Comparison of ENCODE assay signal across 1 cellular context in the genomic region with DNA sequence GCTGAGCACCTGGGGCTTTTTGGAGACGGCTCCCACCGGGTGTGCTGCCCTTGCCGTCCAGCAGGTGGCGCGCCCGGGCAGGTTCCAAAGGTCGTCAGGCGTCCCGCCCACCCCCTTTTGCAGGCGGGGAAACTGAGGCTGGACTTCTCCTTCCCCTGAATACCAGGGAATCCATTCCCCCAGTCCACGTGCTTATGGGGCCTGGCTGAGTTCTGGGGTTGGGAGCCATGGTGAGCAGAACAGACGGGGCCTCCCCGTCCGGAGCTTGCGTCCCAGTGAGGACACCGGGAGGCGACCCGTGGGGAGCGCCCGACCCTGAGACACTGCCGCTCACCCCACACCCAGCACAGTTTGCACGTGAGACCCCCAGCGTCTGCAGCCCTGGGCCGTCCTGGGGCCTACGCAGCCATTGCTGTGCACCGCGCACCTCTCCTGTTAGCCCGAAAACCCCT.
TF ChIP-seq lines count a peak whose summit lies in the region.

No MANE protein-coding gene starts in this region.

TF ChIP-seq in HepG2, 621 proteins besides CTCF, POLR2A, EP300 and RAD21 (continues in another document):
- TF ChIP-seq, protein P1, sequence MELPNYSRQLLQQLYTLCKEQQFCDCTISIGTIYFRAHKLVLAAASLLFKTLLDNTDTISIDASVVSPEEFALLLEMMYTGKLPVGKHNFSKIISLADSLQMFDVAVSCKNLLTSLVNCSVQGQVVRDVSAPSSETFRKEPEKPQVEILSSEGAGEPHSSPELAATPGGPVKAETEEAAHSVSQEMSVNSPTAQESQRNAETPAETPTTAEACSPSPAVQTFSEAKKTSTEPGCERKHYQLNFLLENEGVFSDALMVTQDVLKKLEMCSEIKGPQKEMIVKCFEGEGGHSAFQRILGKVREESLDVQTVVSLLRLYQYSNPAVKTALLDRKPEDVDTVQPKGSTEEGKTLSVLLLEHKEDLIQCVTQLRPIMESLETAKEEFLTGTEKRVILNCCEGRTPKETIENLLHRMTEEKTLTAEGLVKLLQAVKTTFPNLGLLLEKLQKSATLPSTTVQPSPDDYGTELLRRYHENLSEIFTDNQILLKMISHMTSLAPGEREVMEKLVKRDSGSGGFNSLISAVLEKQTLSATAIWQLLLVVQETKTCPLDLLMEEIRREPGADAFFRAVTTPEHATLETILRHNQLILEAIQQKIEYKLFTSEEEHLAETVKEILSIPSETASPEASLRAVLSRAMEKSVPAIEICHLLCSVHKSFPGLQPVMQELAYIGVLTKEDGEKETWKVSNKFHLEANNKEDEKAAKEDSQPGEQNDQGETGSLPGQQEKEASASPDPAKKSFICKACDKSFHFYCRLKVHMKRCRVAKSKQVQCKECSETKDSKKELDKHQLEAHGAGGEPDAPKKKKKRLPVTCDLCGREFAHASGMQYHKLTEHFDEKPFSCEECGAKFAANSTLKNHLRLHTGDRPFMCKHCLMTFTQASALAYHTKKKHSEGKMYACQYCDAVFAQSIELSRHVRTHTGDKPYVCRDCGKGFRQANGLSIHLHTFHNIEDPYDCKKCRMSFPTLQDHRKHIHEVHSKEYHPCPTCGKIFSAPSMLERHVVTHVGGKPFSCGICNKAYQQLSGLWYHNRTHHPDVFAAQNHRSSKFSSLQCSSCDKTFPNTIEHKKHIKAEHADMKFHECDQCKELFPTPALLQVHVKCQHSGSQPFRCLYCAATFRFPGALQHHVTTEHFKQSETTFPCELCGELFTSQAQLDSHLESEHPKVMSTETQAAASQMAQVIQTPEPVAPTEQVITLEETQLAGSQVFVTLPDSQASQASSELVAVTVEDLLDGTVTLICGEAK (IDR thresholded peaks at IDR 0.05): no peak
- TF ChIP-seq, protein P1 (CRISPR knock-in tag; IDR thresholded peaks at IDR 0.05): peak; percentile 34; the same call in 1 of the 2 replicates
- TF ChIP-seq, protein P2, sequence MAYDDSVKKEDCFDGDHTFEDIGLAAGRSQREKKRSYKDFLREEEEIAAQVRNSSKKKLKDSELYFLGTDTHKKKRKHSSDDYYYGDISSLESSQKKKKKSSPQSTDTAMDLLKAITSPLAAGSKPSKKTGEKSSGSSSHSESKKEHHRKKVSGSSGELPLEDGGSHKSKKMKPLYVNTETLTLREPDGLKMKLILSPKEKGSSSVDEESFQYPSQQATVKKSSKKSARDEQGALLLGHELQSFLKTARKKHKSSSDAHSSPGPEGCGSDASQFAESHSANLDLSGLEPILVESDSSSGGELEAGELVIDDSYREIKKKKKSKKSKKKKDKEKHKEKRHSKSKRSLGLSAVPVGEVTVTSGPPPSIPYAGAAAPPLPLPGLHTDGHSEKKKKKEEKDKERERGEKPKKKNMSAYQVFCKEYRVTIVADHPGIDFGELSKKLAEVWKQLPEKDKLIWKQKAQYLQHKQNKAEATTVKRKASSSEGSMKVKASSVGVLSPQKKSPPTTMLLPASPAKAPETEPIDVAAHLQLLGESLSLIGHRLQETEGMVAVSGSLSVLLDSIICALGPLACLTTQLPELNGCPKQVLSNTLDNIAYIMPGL (CRISPR knock-in tag; IDR thresholded peaks at IDR 0.05; ENCODE audit: borderline replicate concordance in 1 of 2, low read depth in 1 of 2): peak in 1 of 2 experiments; percentile 80; a peak in 2 of 4 replicates
- no peak for TF ChIP-seq ZNF282 (IDR thresholded peaks at IDR 0.05; ENCODE audit: partially characterized antibody)
- no peak for TF ChIP-seq ELF1 (CRISPR knock-in tag; IDR thresholded peaks at IDR 0.05)
- 0 out of 2 replicates have a peak, but pooled peaks have one; percentile 58 for TF ChIP-seq POGZ (CRISPR knock-in tag; IDR thresholded peaks at IDR 0.05)
- TF ChIP-seq MYNN (CRISPR knock-in tag; IDR thresholded peaks at IDR 0.05; ENCODE audit: low read depth): peak; percentile 54; the same call in 1 of the 2 replicates
- TF ChIP-seq PAWR (CRISPR knock-in tag; IDR thresholded peaks at IDR 0.05; ENCODE audit: borderline replicate concordance): 0 out of 2 replicates have a peak, but pooled peaks have one; percentile 42
- TF ChIP-seq ZNF34 (CRISPR knock-in tag; IDR thresholded peaks at IDR 0.05; ENCODE audit: borderline replicate concordance): 0 out of 2 replicates have a peak, but pooled peaks have one; percentile 69
- TF ChIP-seq RELA (CRISPR knock-in tag; IDR thresholded peaks at IDR 0.05): peak; percentile 73; the same call in 1 of the 2 replicates
- TF ChIP-seq, protein P3, sequence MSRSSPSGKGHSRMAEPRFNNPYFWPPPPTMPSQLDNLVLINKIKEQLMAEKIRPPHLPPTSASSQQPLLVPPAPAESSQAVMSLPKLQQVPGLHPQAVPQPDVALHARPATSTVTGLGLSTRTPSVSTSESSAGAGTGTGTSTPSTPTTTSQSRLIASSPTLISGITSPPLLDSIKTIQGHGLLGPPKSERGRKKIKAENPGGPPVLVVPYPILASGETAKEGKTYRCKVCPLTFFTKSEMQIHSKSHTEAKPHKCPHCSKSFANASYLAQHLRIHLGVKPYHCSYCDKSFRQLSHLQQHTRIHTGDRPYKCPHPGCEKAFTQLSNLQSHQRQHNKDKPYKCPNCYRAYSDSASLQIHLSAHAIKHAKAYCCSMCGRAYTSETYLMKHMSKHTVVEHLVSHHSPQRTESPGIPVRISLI (CRISPR knock-in tag; IDR thresholded peaks at IDR 0.05; ENCODE audit: borderline replicate concordance): peak; percentile 41; the same call in 1 of the 2 replicates
- TF ChIP-seq NONO (IDR thresholded peaks at IDR 0.05): no peak
- 0 out of 2 replicates have a peak, but pooled peaks have one; percentile 19 for TF ChIP-seq NONO (CRISPR knock-in tag; conservative IDR thresholded peaks at IDR 0.05)
- TF ChIP-seq ZNF615 (CRISPR knock-in tag; IDR thresholded peaks at IDR 0.05; ENCODE audit: borderline replicate concordance): no peak
- peak; percentile 63; the same call in 1 of the 2 replicates for TF ChIP-seq ETV6 (CRISPR knock-in tag; conservative IDR thresholded peaks at IDR 0.05)
- TF ChIP-seq, protein P4, sequence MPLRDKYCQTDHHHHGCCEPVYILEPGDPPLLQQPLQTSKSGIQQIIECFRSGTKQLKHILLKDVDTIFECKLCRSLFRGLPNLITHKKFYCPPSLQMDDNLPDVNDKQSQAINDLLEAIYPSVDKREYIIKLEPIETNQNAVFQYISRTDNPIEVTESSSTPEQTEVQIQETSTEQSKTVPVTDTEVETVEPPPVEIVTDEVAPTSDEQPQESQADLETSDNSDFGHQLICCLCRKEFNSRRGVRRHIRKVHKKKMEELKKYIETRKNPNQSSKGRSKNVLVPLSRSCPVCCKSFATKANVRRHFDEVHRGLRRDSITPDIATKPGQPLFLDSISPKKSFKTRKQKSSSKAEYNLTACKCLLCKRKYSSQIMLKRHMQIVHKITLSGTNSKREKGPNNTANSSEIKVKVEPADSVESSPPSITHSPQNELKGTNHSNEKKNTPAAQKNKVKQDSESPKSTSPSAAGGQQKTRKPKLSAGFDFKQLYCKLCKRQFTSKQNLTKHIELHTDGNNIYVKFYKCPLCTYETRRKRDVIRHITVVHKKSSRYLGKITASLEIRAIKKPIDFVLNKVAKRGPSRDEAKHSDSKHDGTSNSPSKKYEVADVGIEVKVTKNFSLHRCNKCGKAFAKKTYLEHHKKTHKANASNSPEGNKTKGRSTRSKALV (CRISPR knock-in tag; IDR thresholded peaks at IDR 0.05): no peak
- TF ChIP-seq KLF13 (CRISPR knock-in tag; IDR thresholded peaks at IDR 0.05): no peak
- TF ChIP-seq ZNF367 (CRISPR knock-in tag; IDR thresholded peaks at IDR 0.05; ENCODE audit: borderline replicate concordance): 0 out of 2 replicates have a peak, but pooled peaks have one; percentile 24
- TF ChIP-seq ZNF776 (CRISPR knock-in tag; IDR thresholded peaks at IDR 0.05): 0 out of 2 replicates have a peak, but pooled peaks have one; percentile 44
- TF ChIP-seq FOSL2 (CRISPR knock-in tag; IDR thresholded peaks at IDR 0.05): peak; percentile 17; the same call in 1 of the 2 replicates
- TF ChIP-seq ZMYM3 (CRISPR knock-in tag; IDR thresholded peaks at IDR 0.05): peak; percentile 74
- TF ChIP-seq, protein P5, sequence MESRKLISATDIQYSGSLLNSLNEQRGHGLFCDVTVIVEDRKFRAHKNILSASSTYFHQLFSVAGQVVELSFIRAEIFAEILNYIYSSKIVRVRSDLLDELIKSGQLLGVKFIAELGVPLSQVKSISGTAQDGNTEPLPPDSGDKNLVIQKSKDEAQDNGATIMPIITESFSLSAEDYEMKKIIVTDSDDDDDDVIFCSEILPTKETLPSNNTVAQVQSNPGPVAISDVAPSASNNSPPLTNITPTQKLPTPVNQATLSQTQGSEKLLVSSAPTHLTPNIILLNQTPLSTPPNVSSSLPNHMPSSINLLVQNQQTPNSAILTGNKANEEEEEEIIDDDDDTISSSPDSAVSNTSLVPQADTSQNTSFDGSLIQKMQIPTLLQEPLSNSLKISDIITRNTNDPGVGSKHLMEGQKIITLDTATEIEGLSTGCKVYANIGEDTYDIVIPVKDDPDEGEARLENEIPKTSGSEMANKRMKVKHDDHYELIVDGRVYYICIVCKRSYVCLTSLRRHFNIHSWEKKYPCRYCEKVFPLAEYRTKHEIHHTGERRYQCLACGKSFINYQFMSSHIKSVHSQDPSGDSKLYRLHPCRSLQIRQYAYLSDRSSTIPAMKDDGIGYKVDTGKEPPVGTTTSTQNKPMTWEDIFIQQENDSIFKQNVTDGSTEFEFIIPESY (CRISPR knock-in tag; IDR thresholded peaks at IDR 0.05): 0 out of 2 replicates have a peak, but pooled peaks have one; percentile 2
- no peak for TF ChIP-seq ZNF616 (CRISPR knock-in tag; IDR thresholded peaks at IDR 0.05; ENCODE audit: low read depth)
- TF ChIP-seq ZNF510 (CRISPR knock-in tag; IDR thresholded peaks at IDR 0.05; ENCODE audit: low read depth): 0 out of 2 replicates have a peak, but pooled peaks have one; percentile 47
- TF ChIP-seq ZNF556 (CRISPR knock-in tag; IDR thresholded peaks at IDR 0.05; ENCODE audit: borderline replicate concordance): peak; percentile 85
- TF ChIP-seq, protein P6, sequence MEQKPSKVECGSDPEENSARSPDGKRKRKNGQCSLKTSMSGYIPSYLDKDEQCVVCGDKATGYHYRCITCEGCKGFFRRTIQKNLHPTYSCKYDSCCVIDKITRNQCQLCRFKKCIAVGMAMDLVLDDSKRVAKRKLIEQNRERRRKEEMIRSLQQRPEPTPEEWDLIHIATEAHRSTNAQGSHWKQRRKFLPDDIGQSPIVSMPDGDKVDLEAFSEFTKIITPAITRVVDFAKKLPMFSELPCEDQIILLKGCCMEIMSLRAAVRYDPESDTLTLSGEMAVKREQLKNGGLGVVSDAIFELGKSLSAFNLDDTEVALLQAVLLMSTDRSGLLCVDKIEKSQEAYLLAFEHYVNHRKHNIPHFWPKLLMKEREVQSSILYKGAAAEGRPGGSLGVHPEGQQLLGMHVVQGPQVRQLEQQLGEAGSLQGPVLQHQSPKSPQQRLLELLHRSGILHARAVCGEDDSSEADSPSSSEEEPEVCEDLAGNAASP (CRISPR knock-in tag; IDR thresholded peaks at IDR 0.05; ENCODE audit: borderline replicate concordance): 0 out of 2 replicates have a peak, but pooled peaks have one; percentile 45
- TF ChIP-seq ZNF12 (CRISPR knock-in tag; IDR thresholded peaks at IDR 0.05): 0 out of 2 replicates have a peak, but pooled peaks have one; percentile 26
- TF ChIP-seq ZNF660 (CRISPR knock-in tag; IDR thresholded peaks at IDR 0.05; ENCODE audit: borderline replicate concordance, low read depth): peak; percentile 33; the same call in 1 of the 2 replicates
- no peak for TF ChIP-seq TSC22D2 (CRISPR knock-in tag; IDR thresholded peaks at IDR 0.05; ENCODE audit: borderline replicate concordance)
- 0 out of 2 replicates have a peak, but pooled peaks have one; percentile 12 for TF ChIP-seq HNRNPL (IDR thresholded peaks at IDR 0.05; ENCODE audit: low read depth, low read length)
- no peak for TF ChIP-seq KDM6A (CRISPR knock-in tag; IDR thresholded peaks at IDR 0.05; ENCODE audit: low read depth)
- peak; percentile 86 for TF ChIP-seq ZNF572 (CRISPR knock-in tag; IDR thresholded peaks at IDR 0.05)
- TF ChIP-seq KDM2A (CRISPR knock-in tag; IDR thresholded peaks at IDR 0.05; ENCODE audit: borderline replicate concordance, low read depth): peak; percentile 78; the same call in 1 of the 2 replicates
- TF ChIP-seq ZNF629 (CRISPR knock-in tag; conservative IDR thresholded peaks at IDR 0.05): peak; percentile 79
- TF ChIP-seq, protein P7, sequence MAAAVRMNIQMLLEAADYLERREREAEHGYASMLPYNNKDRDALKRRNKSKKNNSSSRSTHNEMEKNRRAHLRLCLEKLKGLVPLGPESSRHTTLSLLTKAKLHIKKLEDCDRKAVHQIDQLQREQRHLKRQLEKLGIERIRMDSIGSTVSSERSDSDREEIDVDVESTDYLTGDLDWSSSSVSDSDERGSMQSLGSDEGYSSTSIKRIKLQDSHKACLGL (CRISPR knock-in tag; IDR thresholded peaks at IDR 0.05): 0 out of 2 replicates have a peak, but pooled peaks have one; percentile 49
- TF ChIP-seq ZNF274 (CRISPR knock-in tag; IDR thresholded peaks at IDR 0.05): 0 out of 2 replicates have a peak, but pooled peaks have one; percentile 41
- 0 out of 2 replicates have a peak, but pooled peaks have one; percentile 58 for TF ChIP-seq ESRRA (CRISPR knock-in tag; IDR thresholded peaks at IDR 0.05; ENCODE audit: low read depth)
- TF ChIP-seq NRL (CRISPR knock-in tag; IDR thresholded peaks at IDR 0.05; ENCODE audit: borderline replicate concordance): 0 out of 2 replicates have a peak, but pooled peaks have one; percentile 45
